In the genomic region with DNA sequence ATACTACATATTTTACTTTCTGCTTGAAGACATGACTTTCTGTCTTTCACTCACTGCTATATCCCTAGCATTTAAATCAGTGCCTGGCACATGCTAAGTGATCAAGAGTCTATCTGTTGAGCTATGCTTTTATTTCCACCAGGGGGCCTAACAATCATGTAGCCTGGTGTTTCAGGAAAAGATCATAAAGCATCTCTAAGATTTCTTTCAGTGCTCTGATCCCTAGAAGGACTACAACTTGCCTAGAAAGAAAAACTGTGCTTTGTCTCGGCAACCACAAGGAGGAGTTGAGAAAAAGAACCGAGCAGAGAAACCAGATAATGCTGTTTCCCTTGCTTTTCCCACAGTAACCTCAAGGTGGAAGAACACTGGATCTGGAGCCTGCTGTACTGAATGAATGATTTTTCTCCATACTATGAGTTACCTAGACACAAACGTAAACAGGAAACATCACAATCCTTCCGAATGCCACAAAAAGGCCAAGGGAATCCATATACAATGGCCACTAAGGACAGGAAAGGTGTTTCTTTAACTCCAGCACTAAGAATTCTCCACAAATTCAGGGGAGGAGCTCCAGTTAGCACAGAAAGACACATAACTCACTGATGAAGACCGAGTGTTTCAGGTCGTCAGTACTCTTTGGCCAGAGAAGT, we compare ENCODE assay signal across 8 cellular contexts. TPM values are rescaled to one million over a fixed set of nuclear protein-coding genes. Genes with fewer than 3 reads are reported as not detected.
DNase-seq lines count a peak whose midpoint lies in the region; ATAC-seq and TF ChIP-seq lines count a peak whose summit lies in the region.

No MANE protein-coding gene starts in this region.

- H3K9ac ChIP-seq in stomach smooth muscle (ENCODE audit: low read length in 2 of 2): peak overlapping the region; percentile 80 to 96

- intact Hi-C loops in left colon (cut with DNase I, micrococcal nuclease): loop anchor here in 1 of 2 donors (5.0 kb wide), 1 partner anchor 135 kb away; a partner anchor contains a TSS

- H3K27me3 ChIP-seq in stomach smooth muscle (ENCODE audit: control insufficient read depth in 1 of 2, insufficient read depth in 2 of 2, low read length in 2 of 2): no peaks in the 10 kb centered on the region

- H3K4me3 ChIP-seq in NB4 (ENCODE audit: low read depth, low read length) (peak overlapping the region; percentile 69), stomach smooth muscle (ENCODE audit: low read length in 2 of 2) (peak overlapping the region; percentile 80 to 97)

- peak overlapping the region; percentile 96 for H3K27ac ChIP-seq in stomach smooth muscle (ENCODE audit: low read length)

- peaks cover 19% of the 10 kb centered on the region for H3K4me1 ChIP-seq in stomach smooth muscle (ENCODE audit: control insufficient read depth, insufficient read depth, low read length)

- no peak for TF ChIP-seq POLR2A in NB4 (IDR thresholded peaks at IDR 0.05; ENCODE audit: extremely low read depth, insufficient read length)

- no peaks in the 10 kb centered on the region for H3K36me3 ChIP-seq in stomach smooth muscle (ENCODE audit: control insufficient read depth in 2 of 2, insufficient read depth in 2 of 2, low read length in 2 of 2)

- no peaks in the 10 kb centered on the region for H3K9me3 ChIP-seq in stomach smooth muscle (ENCODE audit: control insufficient read depth in 2 of 2, low read length in 2 of 2)

- peak; percentile 11 for DNase-seq in stimulated activated CD4-positive, alpha-beta T cell treated with anti-CD3 and anti-CD28 coated beads, Interleukin-2, amount 100 ng/mL, for 4 hours (ENCODE audit: low read depth)
- DNase-seq in stimulated activated CD4-positive, alpha-beta T cell treated with anti-CD3 and anti-CD28 coated beads, Interleukin-12 subunit alpha, Interleukin-12 subunit beta, amount 100 ng/mL, for 4 hours: no peak
- DNase-seq in NB4 (ENCODE audit: low read depth) (peak; percentile 86), SHP77 treated with DMSO at 0.1 percent for 48 hours (lab: John Stamatoyannopoulos, UW) (peak; percentile 45), dedifferentiated amniotic fluid mesenchymal stem cell (ENCODE audit: extremely low spot score) (peak; percentile 99), left colon (no peak), NK-92 (lab: John Stamatoyannopoulos, UW; ENCODE audit: unreplicated experiment) (no peak)

- peak; percentile 76 for TF ChIP-seq CTCF in NB4 (IDR thresholded peaks at IDR 0.05; ENCODE audit: low read depth, low read length)

- peak; percentile 54 for ATAC-seq in left colon

RNA-seq across cellular contexts. Expression of a gene that starts 1.2 kb away (rescaled TPM):
- 10 to 100 TPM; 11.6 to 12.2 TPM for total RNA-seq in left colon

Comparison
In these comparisons a context has a peak if more than half of its experiments do, and no peak if none do; other contexts are left out.
1. DNase-seq: peak in stimulated activated CD4-positive, alpha-beta T cell treated with anti-CD3 and anti-CD28 coated beads, Interleukin-2, amount 100 ng/mL, for 4 hours (single experiment), NB4 (single experiment), SHP77 treated with DMSO at 0.1 percent for 48 hours (single experiment) and dedifferentiated amniotic fluid mesenchymal stem cell (single experiment); none in stimulated activated CD4-positive, alpha-beta T cell treated with anti-CD3 and anti-CD28 coated beads, Interleukin-12 subunit alpha, Interleukin-12 subunit beta, amount 100 ng/mL, for 4 hours (single experiment), left colon (0 of 2) and NK-92 (single experiment).